In genomic region chr20:53884859-53885654, GRCh38 we compare ENCODE assay signal across 10 cellular contexts.
DNase-seq lines count a peak whose midpoint lies in the region; ATAC-seq, FAIRE-seq and TF ChIP-seq lines count a peak whose summit lies in the region.
"Had no signal": no experiment of that assay in that cellular context is flagged by ENCODE, and none has a peak within 500 bp of the region (broad histone marks: within the 10 kb centered on the region; RNA-seq: fewer than 3 reads in every experiment).

No MANE protein-coding gene starts in this region.

- peak overlapping the region; percentile 39 for H3K4me2 ChIP-seq in astrocyte (ENCODE audit: low read length)

- TF ChIP-seq CTCF in astrocyte (IDR thresholded peaks at IDR 0.05; ENCODE audit: insufficient read depth, low read depth, low read length): no peak

- H3K9ac ChIP-seq in astrocyte (ENCODE audit: low read length): peak overlapping the region; percentile 51

- FAIRE-seq in HTR-8/SVneo (lab: Jason Lieb, UNC) (peak; percentile 96), astrocyte (lab: Jason Lieb, UNC) (no peak)

- no peaks in the 10 kb centered on the region for H4K20me1 ChIP-seq in astrocyte (ENCODE audit: insufficient read depth, low read length)

- no peaks in the 10 kb centered on the region for H3K36me3 Mint-ChIP-seq in astrocyte (ENCODE audit: low read depth, unreplicated experiment)

- H3K9me3 Mint-ChIP-seq in astrocyte (ENCODE audit: unreplicated experiment): no peaks in the 10 kb centered on the region

- no peaks in the 10 kb centered on the region for H3K9me3 ChIP-seq in astrocyte (ENCODE audit: insufficient read depth, low read depth, low read length)

- no peaks in the 10 kb centered on the region for H3K79me2 ChIP-seq in astrocyte (ENCODE audit: insufficient read depth, low read length)

- H3K27ac Mint-ChIP-seq in astrocyte (ENCODE audit: unreplicated experiment): no peak overlapping the region

- no peak for TF ChIP-seq POLR2A in GM18505 (IDR thresholded peaks at IDR 0.05; ENCODE audit: borderline replicate concordance, extremely low read depth, insufficient read depth, insufficient read length)

- peaks cover 9% of the 10 kb centered on the region for H3K4me1 ChIP-seq in astrocyte (ENCODE audit: insufficient read depth, low read length)

- peaks cover 7% of the 10 kb centered on the region for H3K4me1 Mint-ChIP-seq in astrocyte (ENCODE audit: low read depth, unreplicated experiment)

- H3K27me3 ChIP-seq in astrocyte (ENCODE audit: insufficient read depth, low read length): no peaks in the 10 kb centered on the region

- no peak overlapping the region for H3K4me3 Mint-ChIP-seq in astrocyte (ENCODE audit: unreplicated experiment)

- H2AFZ ChIP-seq in astrocyte (ENCODE audit: low read depth, low read length): no peak overlapping the region

- H3K27me3 Mint-ChIP-seq in astrocyte (ENCODE audit: low read depth, unreplicated experiment): no peaks in the 10 kb centered on the region

- DNase-seq in HTR-8/SVneo (ENCODE audit: insufficient read length, low spot score): no peak
- no peak for DNase-seq in astrocyte (ENCODE audit: low read depth)
- peak; percentile 51 for DNase-seq in stimulated activated CD4-positive, alpha-beta T cell treated with anti-CD3 and anti-CD28 coated beads, Interleukin-4, amount 100 ng/mL, for 1 hour
- DNase-seq in NCI-H526 treated with DMSO at 0.1 percent for 48 hours (lab: John Stamatoyannopoulos, UW): no peak
- DNase-seq: NCI-H1694 treated with DMSO at 0.1 percent for 48 hours had no signal

- H3K36me3 ChIP-seq in astrocyte (ENCODE audit: insufficient read depth, low read length): no peaks in the 10 kb centered on the region

- H3K4me3 ChIP-seq in astrocyte (ENCODE audit: insufficient read depth, low read depth, low read length): no peak overlapping the region

- peak overlapping the region; percentile 74 for H3K27ac ChIP-seq in astrocyte (ENCODE audit: low read depth, low read length)
- H3K27ac ChIP-seq: HL-60 had no signal

- peak; percentile 69 to 82 for ATAC-seq in activated CD4-positive, CD25-positive, alpha-beta regulatory T cell treated with anti-CD3 and anti-CD28 coated beads, Interleukin-2, amount 50 U/mL, for 24 hours
- ATAC-seq in GM19467 (IDR thresholded peaks at IDR 0.05; ENCODE audit: unreplicated experiment) (no peak), GM18505 (IDR thresholded peaks at IDR 0.05; ENCODE audit: unreplicated experiment) (no peak), HG03354 (IDR thresholded peaks at IDR 0.05; ENCODE audit: poor library complexity, severe bottlenecking, unreplicated experiment) (no peak)

Comparison
In these comparisons a context has a peak if more than half of its experiments do, and no peak if none do; other contexts are left out.
1. ATAC-seq: peak in activated CD4-positive, CD25-positive, alpha-beta regulatory T cell treated with anti-CD3 and anti-CD28 coated beads, Interleukin-2, amount 50 U/mL, for 24 hours (2 of 2); none in GM19467 (single experiment), GM18505 (single experiment) and HG03354 (single experiment).